ENCODE assay signal across 8 cellular contexts in genomic region chr7:158394936-158395335, GRCh38.
DNase-seq lines count a peak whose midpoint lies in the region; ATAC-seq and TF ChIP-seq lines count a peak whose summit lies in the region.

No MANE protein-coding gene starts in this region.

- no peaks in the 10 kb centered on the region for H3K27me3 Mint-ChIP-seq in WTC11 (ENCODE audit: low read depth)

- ATAC-seq in WTC11 (peak; percentile 69), GM19035 (IDR thresholded peaks at IDR 0.05; ENCODE audit: unreplicated experiment) (no peak), HG03139 (IDR thresholded peaks at IDR 0.05; ENCODE audit: unreplicated experiment) (no peak)

- TF ChIP-seq CTCF in WTC11 (IDR thresholded peaks at IDR 0.05) (peak; percentile 90), fibroblast of mammary gland (conservative IDR thresholded peaks at IDR 0.05; ENCODE audit: control insufficient read depth, insufficient read depth, low read depth, low read length) (peak; percentile 26)

- no peak overlapping the region for H3K27ac Mint-ChIP-seq in WTC11

- peaks cover 29% of the 10 kb centered on the region for H3K4me1 Mint-ChIP-seq in WTC11

- H3K4me3 ChIP-seq in fibroblast of mammary gland (ENCODE audit: control insufficient read depth, low read depth, low read length), result no peak overlapping the region

- CTCF ChIA-PET in WTC11 (lab: Charles Lee), result no interaction called here

- H3K9me3 Mint-ChIP-seq in WTC11, result peaks cover 14% of the 10 kb centered on the region

- no peak overlapping the region for H3K4me3 Mint-ChIP-seq in WTC11

- H3K36me3 Mint-ChIP-seq in WTC11, result peaks cover 7% of the 10 kb centered on the region

- POLR2A ChIA-PET in WTC11 (lab: Charles Lee), result no interaction called here

- DNase-seq in activated gamma-delta T cell treated with Interleukin-2 at 50 U/mL for 16 hours, result peak; percentile 22
- DNase-seq in activated gamma-delta T cell (lab: John Stamatoyannopoulos, UW), result no peak
- DNase-seq in WTC11 (ENCODE audit: low spot score), result peak; percentile 87
- no peak for DNase-seq in fibroblast of mammary gland (ENCODE audit: low read depth)
- DNase-seq in stimulated activated CD4-positive, alpha-beta T cell treated with anti-CD3 and anti-CD28 coated beads, Interleukin-4, amount 100 ng/mL, for 24 hours, result peak; percentile 35
- no peak for DNase-seq in DMS79 (lab: John Stamatoyannopoulos, UW)

TF ChIP-seq in WTC11, 78 proteins besides CTCF, POLR2A, EP300 and RAD21:
- TF ChIP-seq ZNF138 (CRISPR knock-in tag; conservative IDR thresholded peaks at IDR 0.05), result no peak
- TF ChIP-seq MAX (CRISPR knock-in tag; IDR thresholded peaks at IDR 0.05), result peak; percentile 53; the same call in 1 of the 2 replicates
TF ChIP-seq in WTC11: peak in this region for 1.

Comparison
In these comparisons a context has a peak if more than half of its experiments do, and no peak if none do; other contexts are left out.
1. DNase-seq: peak in activated gamma-delta T cell treated with Interleukin-2 at 50 U/mL for 16 hours (single experiment), WTC11 (single experiment) and stimulated activated CD4-positive, alpha-beta T cell treated with anti-CD3 and anti-CD28 coated beads, Interleukin-4, amount 100 ng/mL, for 24 hours (single experiment); none in activated gamma-delta T cell (single experiment), fibroblast of mammary gland (single experiment) and DMS79 (single experiment).